Comparison of ENCODE assay signal across 8 cellular contexts in the genomic region with DNA sequence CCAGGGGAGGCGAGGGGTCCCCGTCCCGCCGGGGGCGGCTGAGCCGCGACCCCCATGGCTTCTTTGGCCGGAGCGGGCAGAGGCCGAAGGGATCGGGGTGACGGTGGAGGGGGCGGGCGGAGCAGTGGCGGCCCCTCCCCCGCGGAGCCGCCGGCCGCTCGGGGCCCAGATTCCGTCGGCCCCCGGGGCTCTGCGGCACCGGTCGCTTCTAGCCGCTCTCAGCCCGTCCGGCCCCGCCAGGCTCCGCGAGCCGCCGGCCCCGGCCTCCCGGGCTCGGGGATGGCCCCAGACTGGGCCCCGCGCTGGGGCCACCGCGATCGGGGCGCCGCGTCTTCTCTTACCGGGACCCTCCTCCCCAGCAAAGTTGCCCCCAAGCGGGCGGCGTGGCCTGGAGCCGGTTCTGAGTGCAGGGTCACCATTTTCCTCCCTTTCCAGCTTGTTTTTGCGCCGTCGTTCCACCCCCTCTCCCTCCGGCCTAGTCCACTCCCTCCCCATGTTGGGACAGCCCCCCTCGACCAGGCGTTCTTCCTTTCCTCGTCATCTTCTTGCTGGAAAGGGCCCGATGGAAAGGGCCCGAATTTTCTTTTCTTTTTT. TPM values are rescaled to one million over a fixed set of nuclear protein-coding genes. Genes with fewer than 3 reads are reported as not detected.
DNase-seq lines count a peak whose midpoint lies in the region; ATAC-seq and FAIRE-seq lines count a peak whose summit lies in the region.

No MANE protein-coding gene starts in this region.

- H3K9ac ChIP-seq in SK-N-MC (ENCODE audit: insufficient read length), result peak overlapping the region; percentile 71

- H3K9me3 ChIP-seq in SK-N-MC (ENCODE audit: low read depth, low read length) (no peaks in the 10 kb centered on the region), small intestine (ENCODE audit: control insufficient read depth, low read depth) (no peaks in the 10 kb centered on the region)

- peak; percentile 22 for DNase-seq in activated naive CD4-positive, alpha-beta T cell treated with Interleukin-2 at 50 U/mL for 16 hours
- DNase-seq in activated naive CD4-positive, alpha-beta T cell (lab: John Stamatoyannopoulos, UW), result no peak
- no peak for DNase-seq in SK-N-MC (ENCODE audit: low read depth, low spot score)
- DNase-seq in caudate nucleus (lab: John Stamatoyannopoulos, UW), result peak in 48 of 61 donors; percentile 4 to 72 (median 40)
- peak; percentile 72 for DNase-seq in islet precursor cell
- no peak for DNase-seq in small intestine
- no peak for DNase-seq in T1000 (lab: John Stamatoyannopoulos, UW)

- peak; percentile 29 for ATAC-seq in HG03045 (IDR thresholded peaks at IDR 0.05; ENCODE audit: unreplicated experiment)

- FAIRE-seq in small intestine (lab: Jason Lieb, UNC), result no peak

- H3K27me3 ChIP-seq in small intestine (ENCODE audit: control insufficient read depth in 2 of 2, insufficient read depth in 2 of 2, low read length in 2 of 2), result no peaks in the 10 kb centered on the region

- H3K27ac ChIP-seq in SK-N-MC, result 0 out of 2 replicates have a peak overlapping the region, but pooled peaks have one; percentile 31
- H3K27ac ChIP-seq in caudate nucleus (ENCODE audit: low read depth, low read length), result peak overlapping the region; percentile 98
- peak overlapping the region; percentile 96 to 98 for H3K27ac ChIP-seq in small intestine (ENCODE audit: low read depth in 1 of 2, low read length in 1 of 2)

- H3K36me3 ChIP-seq in SK-N-MC (ENCODE audit: insufficient read depth, low read length) (no peaks in the 10 kb centered on the region; the same call in 1 of the 2 replicates), small intestine (ENCODE audit: control insufficient read depth in 2 of 2, insufficient read depth in 2 of 2, low read length in 2 of 2) (no peaks in the 10 kb centered on the region)

- 0% methylated on average over 18 to 60 of the region's 60 CpGs for WGBS in small intestine, 3 donors

- H3K4me1 ChIP-seq in small intestine (ENCODE audit: control insufficient read depth in 2 of 2, insufficient read depth in 1 of 2, low read depth in 1 of 2, low read length in 1 of 2), result peaks cover 6 to 8% of the 10 kb centered on the region in 2 donors

- H3K4me3 ChIP-seq in SK-N-MC (peak overlapping the region; percentile 88), small intestine (ENCODE audit: low read depth in 1 of 2, low read length in 2 of 2) (peak overlapping the region; percentile 82 to 96)

RNA-seq across cellular contexts. Expression of a gene that starts 0.8 kb away (rescaled TPM):
- 1 to 10 TPM in 2 of 3 donors, under 1 TPM in 1; 0.89 to 5.2 (median 1.4) TPM for polyA plus RNA-seq in small intestine

Comparison
In these comparisons a context has a peak if more than half of its experiments do, and no peak if none do; other contexts are left out.
1. DNase-seq: peak in activated naive CD4-positive, alpha-beta T cell treated with Interleukin-2 at 50 U/mL for 16 hours (single experiment), caudate nucleus (48 of 61) and islet precursor cell (single experiment); none in activated naive CD4-positive, alpha-beta T cell (0 of 4), SK-N-MC (single experiment), small intestine (single experiment) and T1000 (single experiment).
2. H3K27ac ChIP-seq: peak in every context shown above with its lines; median percentile 98 in caudate nucleus; 97 in small intestine; 31 in SK-N-MC.